Comparison of ENCODE assay signal across 9 cellular contexts in the genomic region with DNA sequence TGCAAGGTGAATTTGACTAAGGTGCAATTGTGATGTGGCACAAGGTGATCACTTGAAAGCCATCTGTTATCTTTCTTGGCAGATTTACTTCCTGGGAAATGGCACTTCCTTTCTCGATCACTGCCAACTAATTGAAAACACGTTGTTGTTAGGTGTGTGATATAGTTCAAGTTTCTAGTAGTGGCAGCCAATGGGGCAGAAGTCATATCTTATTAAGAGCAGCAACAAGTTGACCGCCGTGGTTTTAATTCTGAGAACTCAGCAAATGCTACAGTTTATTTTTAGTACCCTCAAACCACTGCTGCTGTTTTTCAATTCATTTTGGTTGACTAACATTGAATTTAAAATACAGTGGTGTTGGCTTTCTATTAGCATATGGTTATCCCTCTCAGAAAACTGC. TPM values are rescaled to one million over a fixed set of nuclear protein-coding genes. Genes with fewer than 3 reads are reported as not detected.
DNase-seq lines count a peak whose midpoint lies in the region; TF ChIP-seq lines count a peak whose summit lies in the region.
"Had no signal": no experiment of that assay in that cellular context is flagged by ENCODE, and none has a peak within 500 bp of the region (broad histone marks: within the 10 kb centered on the region; RNA-seq: fewer than 3 reads in every experiment).

No MANE protein-coding gene starts in this region.

- no peak for TF ChIP-seq CTCF in brain (conservative IDR thresholded peaks at IDR 0.05)
- TF ChIP-seq CTCF in neural crest cell (conservative IDR thresholded peaks at IDR 0.05): no peak

- H3K36me3 Mint-ChIP-seq in brain (no peaks in the 10 kb centered on the region), neural crest cell (ENCODE audit: low read depth) (no peaks in the 10 kb centered on the region)

- H3K27ac Mint-ChIP-seq in brain (peak overlapping the region in 2 of 5 experiments; percentile 32 to 42), neural crest cell (ENCODE audit: unreplicated experiment) (no peak overlapping the region)

- DNase-seq in DMS79 treated with DMSO at 0.1 percent for 48 hours (lab: John Stamatoyannopoulos, UW): peak; percentile 43
- no peak for DNase-seq in DMS79 (lab: John Stamatoyannopoulos, UW)
- no peak for DNase-seq in neural crest cell (ENCODE audit: low read depth, low spot score)
- DNase-seq in A172 (ENCODE audit: low spot score): no peak
- no peak for DNase-seq in UCSD-AML1 (lab: John Stamatoyannopoulos, UW; ENCODE audit: unreplicated experiment)
- DNase-seq in amygdala (lab: John Stamatoyannopoulos, UW): no peak
- DNase-seq: GF-D8 had no signal

- H3K27me3 Mint-ChIP-seq in brain: peaks cover 41% of the 10 kb centered on the region
- peaks cover 55% of the 10 kb centered on the region for H3K27me3 Mint-ChIP-seq in neural crest cell (ENCODE audit: low read depth)

- peak overlapping the region; percentile 90 for H3K27ac ChIP-seq in KOPT-K1 (ENCODE audit: low read depth, low read length, poor library complexity, severe bottlenecking)

- peak overlapping the region; percentile 85 to 91 (median 88) for H3K4me3 Mint-ChIP-seq in brain
- peak overlapping the region; percentile 66 for H3K4me3 Mint-ChIP-seq in neural crest cell

- H3K9me3 Mint-ChIP-seq in brain (no peaks in the 10 kb centered on the region), neural crest cell (no peaks in the 10 kb centered on the region)

- no peaks in the 10 kb centered on the region for H3K36me3 ChIP-seq in KOPT-K1 (ENCODE audit: insufficient read depth, low read length)

- H3K4me1 Mint-ChIP-seq in brain: peaks cover 55% of the 10 kb centered on the region
- peaks cover 10% of the 10 kb centered on the region for H3K4me1 Mint-ChIP-seq in neural crest cell

- no peaks in the 10 kb centered on the region for H3K9me3 ChIP-seq in KOPT-K1 (ENCODE audit: insufficient read depth, low read length, poor library complexity, severe bottlenecking)

RNA-seq across cellular contexts. Expression of a gene that starts 1.6 kb away (rescaled TPM):
- 26.5 TPM for polyA plus RNA-seq in brain (ENCODE audit: insufficient read depth, low read depth, low replicate concordance)
- 15.4 and 15.9 TPM in 2 replicates for total RNA-seq in neural crest cell
- total RNA-seq in A172 (2014; rRNA removed; shearing (Covaris generic)): 2.3 and 5.5 TPM in 2 replicates

RNA-seq across cellular contexts. Expression of a gene that starts 49.9 kb away (rescaled TPM):
- polyA plus RNA-seq in brain (ENCODE audit: insufficient read depth, low read depth, low replicate concordance): 9.4 TPM
- 31.3 and 32.9 TPM in 2 replicates for total RNA-seq in neural crest cell
- 27.5 and 30.2 TPM in 2 replicates for total RNA-seq in A172 (2014; rRNA removed; shearing (Covaris generic))
